Comparison of ENCODE assay signal across 19 cellular contexts in the genomic region with DNA sequence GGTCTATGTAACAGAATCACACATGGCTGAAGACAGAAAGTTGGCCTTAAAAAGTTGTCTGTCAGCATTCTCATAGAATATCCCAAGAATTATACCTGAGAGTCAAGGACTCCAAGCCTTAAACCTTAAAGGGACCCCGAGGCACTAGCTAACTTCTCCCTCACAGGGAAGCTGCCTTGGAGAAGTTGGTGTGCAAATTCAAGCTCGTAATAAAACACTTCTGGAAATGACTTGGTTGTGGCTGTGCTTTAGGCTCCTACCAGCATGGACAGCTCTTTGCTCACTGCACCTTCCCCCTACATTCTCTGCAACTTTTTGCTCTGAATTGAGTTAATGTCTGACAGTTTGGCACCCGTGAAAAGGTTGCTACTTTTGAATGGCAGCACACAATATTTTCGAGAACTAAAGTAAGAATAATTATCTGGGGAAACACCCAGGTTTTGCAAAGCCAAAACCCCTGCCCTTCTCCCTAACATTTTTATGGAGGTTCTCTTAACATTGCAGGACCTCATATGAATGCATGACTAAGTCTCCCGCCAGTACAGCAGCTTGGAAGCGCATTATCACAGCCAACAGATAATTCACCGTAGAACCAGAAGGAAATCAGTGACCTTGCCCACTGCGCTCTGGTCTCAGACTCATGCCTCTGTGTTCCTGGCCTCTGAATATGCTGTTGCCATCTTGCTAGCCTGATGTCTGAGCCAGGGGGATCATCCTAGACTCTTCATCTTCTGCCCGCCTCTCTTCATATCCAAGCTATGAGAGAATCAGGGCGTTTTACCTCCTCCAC.
"Had no signal": no experiment of that assay in that cellular context is flagged by ENCODE, and none has a peak within 500 bp of the region (broad histone marks: within the 10 kb centered on the region; RNA-seq: fewer than 3 reads in every experiment).

No MANE protein-coding gene starts in this region.

- H3K36me3 Mint-ChIP-seq: mesothelial cell of epicardium; naive thymus-derived CD8-positive, alpha-beta T cell; WTC11 had no signal

- H3K9me3 Mint-ChIP-seq: activated T-cell treated with anti-CD3 and anti-CD28 coated beads, Interleukin-2, amount 50 U/mL, for 24 hours; activated T-helper 2 cell treated with anti-CD3 and anti-CD28 coated beads, Interferon-gamma antibody, Interleukin-2, Interleukin-4, amounts not matched to agents 10 μg/mL and 5 μg/mL and 100 μg/mL, durations not matched to agents 14 hours and 24 hours and 36 hours; mesothelial cell of epicardium; naive thymus-derived CD8-positive, alpha-beta T cell; WTC11 had no signal

- DNase-seq: activated CD8-positive, alpha-beta memory T cell treated with anti-CD3 and anti-CD28 coated beads for 24 hours; activated CD8-positive, alpha-beta memory T cell treated with anti-CD3 and anti-CD28 coated beads, Interleukin-2, amount 50 U/mL, for 4 hours; activated naive CD4-positive, alpha-beta T cell; activated T-cell treated with anti-CD3 and anti-CD28 coated beads, Interleukin-2, amount 50 U/mL, for 24 hours; amniotic stem cell; cortex of kidney; kidney; naive thymus-derived CD8-positive, alpha-beta T cell; SK-N-SH; spleen; stimulated activated CD4-positive, alpha-beta T cell treated with anti-CD3 and anti-CD28 coated beads, Interleukin-4, amount 100 ng/mL, for 1 hour; stimulated activated naive CD4-positive, alpha-beta T cell; T-helper 2 cell; testis; upper lobe of left lung had no signal

- H3K4me3 Mint-ChIP-seq: activated naive CD8-positive, alpha-beta T cell; activated T-cell treated with anti-CD3 and anti-CD28 coated beads, Interleukin-2, amount 50 U/mL, for 24 hours; mesothelial cell of epicardium; naive thymus-derived CD8-positive, alpha-beta T cell; WTC11 had no signal

- H3K27me3 Mint-ChIP-seq: activated naive CD8-positive, alpha-beta T cell; activated T-cell treated with anti-CD3 and anti-CD28 coated beads, Interleukin-2, amount 50 U/mL, for 24 hours; naive thymus-derived CD8-positive, alpha-beta T cell had no signal

- ATAC-seq: naive thymus-derived CD8-positive, alpha-beta T cell; WTC11 had no signal

- H3K27ac Mint-ChIP-seq: activated naive CD8-positive, alpha-beta T cell; activated T-cell treated with anti-CD3 and anti-CD28 coated beads, Interleukin-2, amount 50 U/mL, for 24 hours; activated T-helper 2 cell treated with anti-CD3 and anti-CD28 coated beads, Interferon-gamma antibody, Interleukin-2, Interleukin-4, amounts not matched to agents 10 μg/mL and 5 μg/mL and 100 μg/mL, durations not matched to agents 14 hours and 24 hours and 36 hours; mesothelial cell of epicardium; WTC11 had no signal
